In genomic region chr1:27560271-27561125, GRCh38 we compare ENCODE assay signal across 12 cellular contexts. TPM values are rescaled to one million over a fixed set of nuclear protein-coding genes. Genes with fewer than 3 reads are reported as not detected.
DNase-seq lines count a peak whose midpoint lies in the region; ATAC-seq and TF ChIP-seq lines count a peak whose summit lies in the region.
"Had no signal": no experiment of that assay in that cellular context is flagged by ENCODE, and none has a peak within 500 bp of the region (broad histone marks: within the 10 kb centered on the region; RNA-seq: fewer than 3 reads in every experiment).

No MANE protein-coding gene starts in this region.

- H4K20me1 ChIP-seq in BLaER1 treated with 17β-estradiol and CSF1 and Interleukin-3, amounts not matched to agents 10 nM and 100 nM = peaks cover 81 to 90% (median 82%) of the 10 kb centered on the region in 11 experiments
- H4K20me1 ChIP-seq in fibroblast of lung (ENCODE audit: control insufficient read depth, extremely low read depth, insufficient read depth, low read length) = no peaks in the 10 kb centered on the region

- ATAC-seq in T-cell (replicated peaks in 1 of 4) (no peak), GM21515 (IDR thresholded peaks at IDR 0.05; ENCODE audit: unreplicated experiment) (no peak), GM21390 (IDR thresholded peaks at IDR 0.05; ENCODE audit: unreplicated experiment) (no peak)

- H3K9me3 Mint-ChIP-seq in T-cell (no peaks in the 10 kb centered on the region), progenitor cell of endocrine pancreas (ENCODE audit: low read depth) (no peaks in the 10 kb centered on the region)

- H3K27ac Mint-ChIP-seq in T-cell (peak overlapping the region; percentile 14 to 52), progenitor cell of endocrine pancreas (peak overlapping the region; percentile 84)

- H3K27ac ChIP-seq in BLaER1 treated with 17β-estradiol and CSF1 and Interleukin-3, amounts not matched to agents 10 nM and 100 nM = peak overlapping the region in 8 of 11 experiments; percentile 20 to 55 (median 46); a peak in 15 of 22 replicates
- peak overlapping the region; percentile 8 for H3K27ac ChIP-seq in fibroblast of lung (ENCODE audit: insufficient read depth, low read length)

- CTCF ChIA-PET in T-cell (lab: Charles Lee) = no interaction called here

- H3K27me3 Mint-ChIP-seq in T-cell (no peaks in the 10 kb centered on the region), progenitor cell of endocrine pancreas (no peaks in the 10 kb centered on the region)

- H3K79me2 ChIP-seq in fibroblast of lung (ENCODE audit: control insufficient read depth, insufficient read depth, low read length) = peaks cover 35% of the 10 kb centered on the region

- peak overlapping the region; percentile 77 to 97 (median 88) for H3K4me2 ChIP-seq in BLaER1 treated with 17β-estradiol and CSF1 and Interleukin-3, amounts not matched to agents 10 nM and 100 nM
- no peak overlapping the region for H3K4me2 ChIP-seq in fibroblast of lung (ENCODE audit: extremely low read depth, insufficient read depth, low read length)

- peaks cover 4 to 30% (median 11%) of the 10 kb centered on the region in 11 experiments; a peak in 13 of 22 replicates for H3K36me3 ChIP-seq in BLaER1 treated with 17β-estradiol and CSF1 and Interleukin-3, amounts not matched to agents 10 nM and 100 nM
- no peaks in the 10 kb centered on the region for H3K36me3 ChIP-seq in fibroblast of lung (ENCODE audit: control insufficient read depth, insufficient read depth, low read length)

- H3K4me3 Mint-ChIP-seq in T-cell = no peak overlapping the region
- H3K4me3 Mint-ChIP-seq in progenitor cell of endocrine pancreas (ENCODE audit: low read depth) = no peak overlapping the region

- H3K4me1 Mint-ChIP-seq in T-cell = peaks cover 29 to 46% (median 45%) of the 10 kb centered on the region in 3 donors
- peaks cover 63% of the 10 kb centered on the region for H3K4me1 Mint-ChIP-seq in progenitor cell of endocrine pancreas (ENCODE audit: low read depth)

- no peak overlapping the region for H3K4me3 ChIP-seq in BLaER1 treated with 17β-estradiol and CSF1 and Interleukin-3, amounts not matched to agents 10 nM and 100 nM
- H3K4me3 ChIP-seq in fibroblast of lung (replicated peaks in 1 of 4; ENCODE audit: control extremely low read depth in 1 of 4, insufficient read depth in 1 of 4, low read depth in 3 of 4, low read length in 4 of 4) = no peak overlapping the region

- no peaks in the 10 kb centered on the region for H3K27me3 ChIP-seq in BLaER1 treated with 17β-estradiol and CSF1 and Interleukin-3, amounts not matched to agents 10 nM and 100 nM
- H3K27me3 ChIP-seq in fibroblast of lung (ENCODE audit: control insufficient read depth, insufficient read depth, low read length) = no peaks in the 10 kb centered on the region

- no peak for TF ChIP-seq CTCF in fibroblast of lung (conservative IDR thresholded peaks at IDR 0.05 in 1 of 2, IDR thresholded peaks at IDR 0.05 in 1 of 2; ENCODE audit: low read depth in 1 of 2, low read length in 2 of 2)
- no peak for TF ChIP-seq CTCF in progenitor cell of endocrine pancreas (IDR thresholded peaks at IDR 0.05; ENCODE audit: unreplicated experiment)

- peak overlapping the region; percentile 21 to 60 (median 47); a peak in 17 of 22 replicates for H3K9ac ChIP-seq in BLaER1 treated with 17β-estradiol and CSF1 and Interleukin-3, amounts not matched to agents 10 nM and 100 nM
- H3K9ac ChIP-seq in fibroblast of lung (ENCODE audit: insufficient read depth, low read length) = no peak overlapping the region

- H3K4me1 ChIP-seq in BLaER1 treated with 17β-estradiol and CSF1 and Interleukin-3, amounts not matched to agents 10 nM and 100 nM = peaks cover 83 to 99% (median 98%) of the 10 kb centered on the region in 10 experiments
- peaks cover 72% of the 10 kb centered on the region for H3K4me1 ChIP-seq in fibroblast of lung (ENCODE audit: control insufficient read depth, extremely low read depth, insufficient read depth, low read length)

- POLR2A ChIA-PET in T-cell (lab: Charles Lee) = no interaction called here

- no peaks in the 10 kb centered on the region for H3K9me3 ChIP-seq in BLaER1 treated with 17β-estradiol and CSF1 and Interleukin-3, amounts not matched to agents 10 nM and 100 nM (replicated peaks in 1 of 11)
- no peaks in the 10 kb centered on the region for H3K9me3 ChIP-seq in fibroblast of lung (ENCODE audit: control insufficient read depth, insufficient read depth, low read depth, low read length)

- no peak overlapping the region for H2AFZ ChIP-seq in fibroblast of lung (ENCODE audit: low read length)

- H3K36me3 Mint-ChIP-seq in T-cell (no peaks in the 10 kb centered on the region), progenitor cell of endocrine pancreas (ENCODE audit: insufficient read depth) (no peaks in the 10 kb centered on the region)

- DNase-seq in T-cell (no peak), fibroblast of lung (ENCODE audit: low read depth in 2 of 2) (no peak), progenitor cell of endocrine pancreas (ENCODE audit: low spot score, unreplicated experiment) (no peak), COLO668 (lab: John Stamatoyannopoulos, UW; ENCODE audit: unreplicated experiment) (no peak)
- no peak for DNase-seq in effector CD4-positive, alpha-beta T cell
- DNase-seq: activated CD8-positive, alpha-beta memory T cell treated with anti-CD3 and anti-CD28 coated beads for 24 hours; Calu3; NCI-H1436 treated with DMSO at 0.1 percent for 48 hours; small intestine had no signal

RNA-seq across cellular contexts. Expression of gene AHDC1, which starts 43.4 kb away (rescaled TPM):
- 10 to 100 TPM; 21.9 to 26.4 (median 23.1) TPM for total RNA-seq in T-cell
- total RNA-seq in fibroblast of lung = 5.1 and 6.9 TPM in 2 replicates
- 3.1 and 4.2 TPM in 2 replicates for polyA plus RNA-seq in fibroblast of lung
- 12.4 and 22.9 TPM in 2 replicates for polyA plus RNA-seq in fibroblast of lung (2012)
- polyA minus RNA-seq in fibroblast of lung (ENCODE audit: low replicate concordance) = 17.7 and 33.1 TPM in 2 replicates
- total RNA-seq in progenitor cell of endocrine pancreas = 53.3 and 56.3 TPM in 2 replicates
